Comparison of ENCODE assay signal across 8 cellular contexts in the genomic region with DNA sequence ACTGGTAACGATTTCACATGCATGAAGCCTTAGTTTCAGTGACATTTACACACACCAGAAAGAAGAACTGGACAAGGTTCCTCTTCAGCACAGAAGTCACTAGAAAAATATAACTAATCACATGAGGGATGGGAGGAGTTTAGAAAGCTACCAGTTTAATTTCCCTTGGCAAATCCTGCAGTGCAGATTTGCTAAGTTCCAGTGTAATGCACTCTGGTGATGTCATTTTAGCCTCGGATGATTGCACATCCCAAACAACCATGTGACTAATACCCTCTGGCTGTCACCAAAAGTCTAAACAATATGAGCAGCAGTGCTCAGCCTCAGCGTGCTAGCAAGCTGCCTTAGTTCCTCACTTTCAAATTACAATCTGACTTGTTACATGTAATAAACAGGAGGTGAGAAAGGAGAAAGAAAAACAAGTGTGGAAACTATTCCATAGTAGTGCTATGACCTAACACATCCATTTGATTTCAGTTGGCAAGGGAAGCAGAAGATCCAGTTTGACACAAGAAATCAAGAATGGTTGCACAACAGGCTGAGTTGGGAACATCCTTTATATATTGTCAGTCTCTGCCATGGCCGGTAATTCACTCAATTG. TPM values are rescaled to one million over a fixed set of nuclear protein-coding genes. Genes with fewer than 3 reads are reported as not detected.
A peak's percentile ranks its signal among the peaks of the same experiment; 100 is the strongest.
DNase-seq lines count a peak whose midpoint lies in the region; ATAC-seq, FAIRE-seq and TF ChIP-seq lines count a peak whose summit lies in the region.

No MANE protein-coding gene starts in this region.

- H3K4me3 ChIP-seq in epithelial cell of esophagus (ENCODE audit: low read length): no peak overlapping the region
- H3K4me3 ChIP-seq in naive thymus-derived CD4-positive, alpha-beta T cell (ENCODE audit: low read length): no peak overlapping the region
- no peak overlapping the region for H3K4me3 ChIP-seq in effector memory CD4-positive, alpha-beta T cell (ENCODE audit: insufficient read depth, low read depth, low read length, poor library complexity, severe bottlenecking)

- peaks cover 0 to 18% (median 0%) of the 10 kb centered on the region in 7 donors for H3K4me1 Mint-ChIP-seq in naive thymus-derived CD4-positive, alpha-beta T cell

- FAIRE-seq in RCC 7860 (lab: Jason Lieb, UNC): peak; percentile 97

- ATAC-seq in HG02885 (IDR thresholded peaks at IDR 0.05; ENCODE audit: poor library complexity, unreplicated experiment) (peak; percentile 45), HG03378 (IDR thresholded peaks at IDR 0.05; ENCODE audit: unreplicated experiment) (no peak), HG02884 (IDR thresholded peaks at IDR 0.05; ENCODE audit: unreplicated experiment) (no peak)
- peak; percentile 77 for ATAC-seq in naive thymus-derived CD4-positive, alpha-beta T cell

- no peaks in the 10 kb centered on the region for H3K27me3 ChIP-seq in naive thymus-derived CD4-positive, alpha-beta T cell (ENCODE audit: control insufficient read depth in 2 of 2, insufficient read depth in 2 of 2, low read length in 2 of 2)
- H3K27me3 ChIP-seq in effector memory CD4-positive, alpha-beta T cell (replicated peaks; ENCODE audit: control insufficient read depth, insufficient read depth, low read length, poor library complexity, severe bottlenecking): no peaks in the 10 kb centered on the region

- peaks cover 0 to 2% (median 0%) of the 10 kb centered on the region in 11 donors for H3K9me3 Mint-ChIP-seq in naive thymus-derived CD4-positive, alpha-beta T cell

- intact Hi-C loops in naive thymus-derived CD4-positive, alpha-beta T cell (cut with micrococcal nuclease): no loop called here

- H3K36me3 Mint-ChIP-seq in naive thymus-derived CD4-positive, alpha-beta T cell: peaks cover 0 to 4% (median 0%) of the 10 kb centered on the region in 5 donors

- CTCF ChIA-PET in naive thymus-derived CD4-positive, alpha-beta T cell (lab: Charles Lee): no interaction called here

- TF ChIP-seq CTCF in C4-2B (conservative IDR thresholded peaks at IDR 0.05): no peak
- TF ChIP-seq CTCF in epithelial cell of esophagus (IDR thresholded peaks at IDR 0.05; ENCODE audit: insufficient read depth, low read depth, low read length, missing control alignments): no peak

- no peak overlapping the region for H3K4me3 Mint-ChIP-seq in naive thymus-derived CD4-positive, alpha-beta T cell

- DNase-seq in RCC 7860 (ENCODE audit: low spot score) (peak; percentile 95), epithelial cell of esophagus (ENCODE audit: low read depth) (peak; percentile 98)
- no peak for DNase-seq in naive thymus-derived CD4-positive, alpha-beta T cell
- no peak for DNase-seq in effector memory CD4-positive, alpha-beta T cell

- peak overlapping the region; percentile 47; the same call in 1 of the 2 replicates for H3K27ac ChIP-seq in C4-2B
- H3K27ac ChIP-seq in naive thymus-derived CD4-positive, alpha-beta T cell (ENCODE audit: low read depth, low read length): no peak overlapping the region
- H3K27ac ChIP-seq in effector memory CD4-positive, alpha-beta T cell (ENCODE audit: insufficient read depth, low read length, poor library complexity, severe bottlenecking): no peak overlapping the region

- no peaks in the 10 kb centered on the region for H3K36me3 ChIP-seq in naive thymus-derived CD4-positive, alpha-beta T cell (ENCODE audit: control insufficient read depth in 2 of 3, insufficient read depth in 3 of 3, low read length in 3 of 3)
- no peaks in the 10 kb centered on the region for H3K36me3 ChIP-seq in effector memory CD4-positive, alpha-beta T cell (ENCODE audit: control insufficient read depth, insufficient read depth, low read length)

- H3K9me3 ChIP-seq in naive thymus-derived CD4-positive, alpha-beta T cell (ENCODE audit: control insufficient read depth in 2 of 3, low read length in 3 of 3): no peaks in the 10 kb centered on the region
- no peaks in the 10 kb centered on the region for H3K9me3 ChIP-seq in effector memory CD4-positive, alpha-beta T cell (ENCODE audit: control insufficient read depth, low read length)

- no peak overlapping the region for H3K27ac Mint-ChIP-seq in naive thymus-derived CD4-positive, alpha-beta T cell

- peaks cover 0 to 7% (median 0%) of the 10 kb centered on the region in 5 donors for H3K27me3 Mint-ChIP-seq in naive thymus-derived CD4-positive, alpha-beta T cell

- POLR2A ChIA-PET in naive thymus-derived CD4-positive, alpha-beta T cell (lab: Charles Lee): no interaction called here

- no peaks in the 10 kb centered on the region for H3K4me1 ChIP-seq in naive thymus-derived CD4-positive, alpha-beta T cell (ENCODE audit: control insufficient read depth in 2 of 2, insufficient read depth in 2 of 2, low read length in 2 of 2)
- H3K4me1 ChIP-seq in effector memory CD4-positive, alpha-beta T cell (ENCODE audit: control insufficient read depth, insufficient read depth, low read length, poor library complexity, severe bottlenecking): no peaks in the 10 kb centered on the region

RNA-seq across cellular contexts. Expression of a gene that starts 35.3 kb away (rescaled TPM):
- total RNA-seq in naive thymus-derived CD4-positive, alpha-beta T cell: 100 to 1,000 TPM; 202 to 223 (median 210) TPM
- polyA plus RNA-seq in naive thymus-derived CD4-positive, alpha-beta T cell: 100 to 1,000 TPM in 1 of 2 donors, 10 to 100 TPM in 1; 73.5 to 100 TPM

Comparison
In these comparisons a context has a peak if more than half of its experiments do, and no peak if none do; other contexts are left out.
1. ATAC-seq: peak in HG02885 (single experiment) and naive thymus-derived CD4-positive, alpha-beta T cell (single experiment); none in HG03378 (single experiment) and HG02884 (single experiment).
2. DNase-seq: peak in RCC 7860 (single experiment) and epithelial cell of esophagus (single experiment); none in naive thymus-derived CD4-positive, alpha-beta T cell (0 of 9) and effector memory CD4-positive, alpha-beta T cell (0 of 3).